Comparison of ENCODE assay signal across 8 cellular contexts in genomic region chrX:81195712-81196111, GRCh38. TPM values are rescaled to one million over a fixed set of nuclear protein-coding genes. Genes with fewer than 3 reads are reported as not detected.
A peak's percentile ranks its signal among the peaks of the same experiment; 100 is the strongest.
DNase-seq lines count a peak whose midpoint lies in the region; ATAC-seq lines count a peak whose summit lies in the region.

No MANE protein-coding gene starts in this region.

- CTCF ChIA-PET in activated naive CD4-positive, alpha-beta T cell treated with anti-CD3 and anti-CD28 coated beads for 36 hours (lab: Charles Lee) = interaction anchor here (0.7 to 1.9 kb wide), 4 partner anchors 9 to 182 kb away, joined by 3 to 10 read pairs (median 4); no protein-coding TSS in a partner anchor

- no peaks in the 10 kb centered on the region for H3K27me3 Mint-ChIP-seq in activated naive CD4-positive, alpha-beta T cell treated with anti-CD3 and anti-CD28 coated beads for 36 hours (ENCODE audit: low read depth)

- ATAC-seq in GM21390 (IDR thresholded peaks at IDR 0.05; ENCODE audit: unreplicated experiment) = peak; percentile 92
- peak in 1 of 2 donors; percentile 61 for ATAC-seq in left cardiac atrium

- H3K36me3 Mint-ChIP-seq in activated naive CD4-positive, alpha-beta T cell treated with anti-CD3 and anti-CD28 coated beads for 36 hours (ENCODE audit: low read depth) = peaks cover 4% of the 10 kb centered on the region

- H3K4me1 Mint-ChIP-seq in activated naive CD4-positive, alpha-beta T cell treated with anti-CD3 and anti-CD28 coated beads for 36 hours (ENCODE audit: low read depth) = peaks cover 16% of the 10 kb centered on the region

- no peak overlapping the region for H3K27ac Mint-ChIP-seq in activated naive CD4-positive, alpha-beta T cell treated with anti-CD3 and anti-CD28 coated beads for 36 hours

- intact Hi-C loops in activated naive CD4-positive, alpha-beta T cell treated with anti-CD3 and anti-CD28 coated beads for 36 hours (cut with micrococcal nuclease) = loop anchor here (1.0 kb wide), 3 partner anchors 21 to 318 kb away; no protein-coding TSS in a partner anchor
- intact Hi-C loops in left cardiac atrium (cut with DNase I) = no loop called here

- peak; percentile 79 for DNase-seq in DMS53 (lab: John Stamatoyannopoulos, UW)
- DNase-seq in HT1080 (ENCODE audit: low read depth) = peak; percentile 46
- DNase-seq in SHP77 treated with DMSO at 0.1 percent for 48 hours (lab: John Stamatoyannopoulos, UW) = peak; percentile 5
- peak; percentile 71 for DNase-seq in activated naive CD4-positive, alpha-beta T cell treated with anti-CD3 and anti-CD28 coated beads for 36 hours
- peak; percentile 50 for DNase-seq in left cardiac atrium
- DNase-seq in stimulated activated CD4-positive, alpha-beta T cell treated with anti-CD3 and anti-CD28 coated beads, Interleukin-12 subunit alpha, Interleukin-12 subunit beta, amount 100 ng/mL, for 24 hours (ENCODE audit: low read depth in 2 of 2) = peak; percentile 18 to 34
- DNase-seq in DMS79 (lab: John Stamatoyannopoulos, UW) = no peak

- no peaks in the 10 kb centered on the region for H3K9me3 Mint-ChIP-seq in activated naive CD4-positive, alpha-beta T cell treated with anti-CD3 and anti-CD28 coated beads for 36 hours

- H3K4me3 Mint-ChIP-seq in activated naive CD4-positive, alpha-beta T cell treated with anti-CD3 and anti-CD28 coated beads for 36 hours = no peak overlapping the region

RNA-seq across cellular contexts. Expression of gene HMGN5, which starts 6.0 kb away (rescaled TPM):
- total RNA-seq in HT1080 (2014; rRNA removed; shearing (Covaris generic)) = 0.40 TPM in 1 of 2 replicates, not detected in the other
- polyA plus RNA-seq in HT1080 (2015; cell fraction: cytosol; rRNA removed) = 3.1 and 4.5 TPM in 2 replicates
- 0.55 and 1.7 TPM in 2 replicates for polyA plus RNA-seq in HT1080 (2015; cell fraction: nucleus; rRNA removed)
- total RNA-seq in activated naive CD4-positive, alpha-beta T cell treated with anti-CD3 and anti-CD28 coated beads for 36 hours = 1 to 10 TPM; 6.2 to 6.3 TPM
- 1 to 10 TPM; 3.6 to 4.1 TPM for total RNA-seq in left cardiac atrium

RNA-seq across cellular contexts. Expression of gene SH3BGRL, which starts 6.2 kb away (rescaled TPM):
- 13.6 and 17.0 TPM in 2 replicates for total RNA-seq in HT1080 (2014; rRNA removed; shearing (Covaris generic))
- 39.7 and 47.1 TPM in 2 replicates for polyA plus RNA-seq in HT1080 (2015; cell fraction: cytosol; rRNA removed)
- 17.5 and 20.3 TPM in 2 replicates for polyA plus RNA-seq in HT1080 (2015; cell fraction: nucleus; rRNA removed)
- 10 to 100 TPM; 48.3 to 54.3 TPM for total RNA-seq in activated naive CD4-positive, alpha-beta T cell treated with anti-CD3 and anti-CD28 coated beads for 36 hours
- 10 to 100 TPM; 59.0 to 63.0 TPM for total RNA-seq in left cardiac atrium
